ENCODE assay signal across 18 cellular contexts in genomic region chr21:40964691-40965090, GRCh38.
DNase-seq lines count a peak whose midpoint lies in the region; ATAC-seq, FAIRE-seq and TF ChIP-seq lines count a peak whose summit lies in the region.
"Had no signal": no experiment of that assay in that cellular context is flagged by ENCODE, and none has a peak within 500 bp of the region (broad histone marks: within the 10 kb centered on the region; RNA-seq: fewer than 3 reads in every experiment).

No MANE protein-coding gene starts in this region.

- no peak for ATAC-seq in GM18520 (IDR thresholded peaks at IDR 0.05; ENCODE audit: unreplicated experiment)
- no peak for ATAC-seq in GM18909 (IDR thresholded peaks at IDR 0.05; ENCODE audit: poor library complexity, unreplicated experiment)
- ATAC-seq: K562 had no signal

- no peaks in the 10 kb centered on the region for H3K9me3 ChIP-seq in astrocyte (ENCODE audit: insufficient read depth, low read depth, low read length)
- H3K9me3 ChIP-seq: Caco-2, HAP-1 had no signal

- POLR2A ChIA-PET in AG04449 (lab: Yijun Ruan, JAX): no interaction called here

- no peak overlapping the region for H3K4me3 Mint-ChIP-seq in HFFc6
- H3K4me3 Mint-ChIP-seq in astrocyte (ENCODE audit: unreplicated experiment): no peak overlapping the region
- H3K4me3 Mint-ChIP-seq in nephron progenitor cell: no peak overlapping the region
- H3K4me3 Mint-ChIP-seq: CD4-positive, alpha-beta T cell had no signal

- H3K9ac ChIP-seq in astrocyte (ENCODE audit: low read length): no peak overlapping the region
- H3K9ac ChIP-seq: GM23248 had no signal

- H3K27ac ChIP-seq in astrocyte (ENCODE audit: low read depth, low read length): no peak overlapping the region
- H3K27ac ChIP-seq: C4-2B, GM23248 had no signal

- no peak overlapping the region for H2AFZ ChIP-seq in astrocyte (ENCODE audit: low read depth, low read length)
- H2AFZ ChIP-seq: GM23248 had no signal

- H3K27ac Mint-ChIP-seq in HFFc6: no peak overlapping the region
- no peak overlapping the region for H3K27ac Mint-ChIP-seq in astrocyte (ENCODE audit: unreplicated experiment)
- H3K27ac Mint-ChIP-seq in nephron progenitor cell: peak overlapping the region; percentile 62
- H3K27ac Mint-ChIP-seq: CD4-positive, alpha-beta T cell had no signal

- peak; percentile 3 for DNase-seq in AG04449 (ENCODE audit: low read depth, low spot score)
- peak; percentile 27 for DNase-seq in HFFc6
- peak; percentile 12 for DNase-seq in astrocyte (ENCODE audit: low read depth)
- no peak for DNase-seq in nephron progenitor cell
- DNase-seq in HTR-8/SVneo (ENCODE audit: insufficient read length, low spot score): no peak
- DNase-seq in HPDE6-E6E7 (ENCODE audit: extremely low spot score): no peak
- DNase-seq: BE2C; Caco-2; CD4-positive, alpha-beta T cell; GDM1; GM23248; IMR-90 had no signal

- H3K4me1 Mint-ChIP-seq in HFFc6 (ENCODE audit: low read depth) (peaks cover 5% of the 10 kb centered on the region; the same call in 1 of the 2 replicates), astrocyte (ENCODE audit: low read depth, unreplicated experiment) (no peaks in the 10 kb centered on the region), nephron progenitor cell (no peaks in the 10 kb centered on the region)

- H3K27me3 Mint-ChIP-seq in HFFc6 (ENCODE audit: insufficient read depth) (peaks cover 5% of the 10 kb centered on the region), astrocyte (ENCODE audit: low read depth, unreplicated experiment) (no peaks in the 10 kb centered on the region), nephron progenitor cell (ENCODE audit: low read depth, poor library complexity) (no peaks in the 10 kb centered on the region)

- no peaks in the 10 kb centered on the region for H3K36me3 ChIP-seq in astrocyte (ENCODE audit: insufficient read depth, low read length)
- H3K36me3 ChIP-seq: BE2C, HAP-1 had no signal

- H3K27me3 ChIP-seq in astrocyte (ENCODE audit: insufficient read depth, low read length): no peaks in the 10 kb centered on the region
- H3K27me3 ChIP-seq: BE2C had no signal

- H3K79me2 ChIP-seq in astrocyte (ENCODE audit: insufficient read depth, low read length): no peaks in the 10 kb centered on the region

- no peaks in the 10 kb centered on the region for H4K20me1 ChIP-seq in astrocyte (ENCODE audit: insufficient read depth, low read length)

- H3K4me1 ChIP-seq in astrocyte (ENCODE audit: insufficient read depth, low read length): no peaks in the 10 kb centered on the region
- H3K4me1 ChIP-seq: BE2C, Caco-2, HAP-1 had no signal

- FAIRE-seq in astrocyte (lab: Jason Lieb, UNC) (no peak), HTR-8/SVneo (lab: Jason Lieb, UNC) (no peak)
- FAIRE-seq: D721Med, K562 had no signal

- H3K36me3 Mint-ChIP-seq in HFFc6 (ENCODE audit: low read depth) (no peaks in the 10 kb centered on the region), astrocyte (ENCODE audit: low read depth, unreplicated experiment) (no peaks in the 10 kb centered on the region), nephron progenitor cell (ENCODE audit: low read depth) (no peaks in the 10 kb centered on the region)

- no peak overlapping the region for H3K4me2 ChIP-seq in astrocyte (ENCODE audit: low read length)

- TF ChIP-seq CTCF in AG04449 (IDR thresholded peaks at IDR 0.05; ENCODE audit: insufficient read depth, low read length, missing control alignments) (no peak), HFFc6 (IDR thresholded peaks at IDR 0.05) (no peak), astrocyte (IDR thresholded peaks at IDR 0.05; ENCODE audit: insufficient read depth, low read depth, low read length) (no peak), nephron progenitor cell (IDR thresholded peaks at IDR 0.05) (no peak)

- CTCF ChIA-PET in AG04449 (lab: Yijun Ruan, JAX): no interaction called here

- H3K9me3 Mint-ChIP-seq in HFFc6 (peaks cover 19% of the 10 kb centered on the region), astrocyte (ENCODE audit: unreplicated experiment) (peaks cover 2% of the 10 kb centered on the region), nephron progenitor cell (peaks cover 3% of the 10 kb centered on the region)

- H3K4me3 ChIP-seq in AG04449 (ENCODE audit: low read depth, low read length) (no peak overlapping the region), astrocyte (ENCODE audit: insufficient read depth, low read depth, low read length) (no peak overlapping the region)
- H3K4me3 ChIP-seq: GM23248, HAP-1, K562 had no signal

Comparison
In these comparisons a context has a peak if more than half of its experiments do, and no peak if none do; other contexts are left out.
1. DNase-seq: peak in AG04449 (single experiment), HFFc6 (single experiment) and astrocyte (single experiment); none in nephron progenitor cell (single experiment), HTR-8/SVneo (single experiment) and HPDE6-E6E7 (single experiment).